Comparison of ENCODE assay signal across 27 cellular contexts in genomic region chr1:53276153-53276901, GRCh38.
"Had no signal": no experiment of that assay in that cellular context is flagged by ENCODE, and none has a peak within 500 bp of the region (broad histone marks: within the 10 kb centered on the region; RNA-seq: fewer than 3 reads in every experiment).

No MANE protein-coding gene starts in this region.

- H3K36me3 ChIP-seq: pancreas, right lobe of liver, upper lobe of left lung, uterus had no signal

- H3K4me3 Mint-ChIP-seq: central memory CD8-positive, alpha-beta T cell; effector memory CD8-positive, alpha-beta T cell; mesothelial cell of epicardium; naive thymus-derived CD4-positive, alpha-beta T cell; stimulated activated memory B cell treated with anti-CD40 and anti-IgM and Interleukin-4, amounts not matched to agents 10 μg/mL and 1 μg/mL and 100 μg/mL, for 72 hours had no signal

- ATAC-seq: effector memory CD8-positive, alpha-beta T cell; left lung; mucosa of descending colon; naive thymus-derived CD4-positive, alpha-beta T cell; pancreas; right lobe of liver; stimulated activated naive CD8-positive, alpha-beta T cell treated with anti-CD3 and anti-CD28 coated beads, Interleukin-15, Interleukin-2, amounts not matched to agents 100 U/mL and 50 U/mL, for 24 hours had no signal

- H3K4me1 Mint-ChIP-seq: mesothelial cell of epicardium had no signal

- FAIRE-seq: endometrium, keratinocyte, pancreas had no signal

- H3K4me3 ChIP-seq: esophagus squamous epithelium, left lung, mucosa of descending colon, pancreas, right lobe of liver, smooth muscle cell, thoracic aorta, tibial nerve, upper lobe of left lung, uterus had no signal

- H3K4me1 ChIP-seq: left lung, pancreas, right lobe of liver, tibial nerve, upper lobe of left lung, uterus had no signal

- H3K4me2 ChIP-seq: smooth muscle cell had no signal

- H3K27ac ChIP-seq: esophagus squamous epithelium, left lung, pancreas, right lobe of liver, thoracic aorta, tibial nerve, upper lobe of left lung, uterus had no signal

- DNase-seq: cortex of kidney; effector memory CD8-positive, alpha-beta T cell; erythroblast; esophagus squamous epithelium; foreskin melanocyte; left lung; mesenchymal stem cell; mucosa of descending colon; naive thymus-derived CD4-positive, alpha-beta T cell; occipital lobe; pancreas; stimulated activated CD4-positive, alpha-beta T cell treated with anti-CD3 and anti-CD28 coated beads, Interleukin-2, amount 100 ng/mL, for 24 hours; stimulated activated CD4-positive, alpha-beta T cell treated with anti-CD3 and anti-CD28 coated beads, Interleukin-4, amount 100 ng/mL, for 4 hours; stimulated activated naive CD8-positive, alpha-beta T cell treated with anti-CD3 and anti-CD28 coated beads, Interleukin-15, Interleukin-2, amounts not matched to agents 100 U/mL and 50 U/mL, for 24 hours; substantia nigra; uterus had no signal

- H3K27me3 Mint-ChIP-seq: central memory CD8-positive, alpha-beta T cell; effector memory CD8-positive, alpha-beta T cell; naive thymus-derived CD4-positive, alpha-beta T cell; progenitor cell of endocrine pancreas; stimulated activated memory B cell treated with anti-CD40 and anti-IgM and Interleukin-4, amounts not matched to agents 10 μg/mL and 1 μg/mL and 100 μg/mL, for 72 hours had no signal

- H3K9me3 Mint-ChIP-seq: central memory CD8-positive, alpha-beta T cell; effector memory CD8-positive, alpha-beta T cell; mesothelial cell of epicardium; naive thymus-derived CD4-positive, alpha-beta T cell; stimulated activated memory B cell treated with anti-CD40 and anti-IgM and Interleukin-4, amounts not matched to agents 10 μg/mL and 1 μg/mL and 100 μg/mL, for 72 hours had no signal

- H3K9me3 ChIP-seq: esophagus squamous epithelium, left lung, mucosa of descending colon, pancreas, right lobe of liver, thoracic aorta, tibial nerve, upper lobe of left lung, uterus had no signal

- H3K27me3 ChIP-seq: esophagus squamous epithelium, left lung, pancreas, right lobe of liver, tibial nerve, upper lobe of left lung, uterus had no signal

- H3K27ac Mint-ChIP-seq: effector memory CD8-positive, alpha-beta T cell; mesothelial cell of epicardium; naive thymus-derived CD4-positive, alpha-beta T cell; progenitor cell of endocrine pancreas; stimulated activated memory B cell treated with anti-CD40 and anti-IgM and Interleukin-4, amounts not matched to agents 10 μg/mL and 1 μg/mL and 100 μg/mL, for 72 hours had no signal
